ENCODE assay signal across 12 cellular contexts in the genomic region with DNA sequence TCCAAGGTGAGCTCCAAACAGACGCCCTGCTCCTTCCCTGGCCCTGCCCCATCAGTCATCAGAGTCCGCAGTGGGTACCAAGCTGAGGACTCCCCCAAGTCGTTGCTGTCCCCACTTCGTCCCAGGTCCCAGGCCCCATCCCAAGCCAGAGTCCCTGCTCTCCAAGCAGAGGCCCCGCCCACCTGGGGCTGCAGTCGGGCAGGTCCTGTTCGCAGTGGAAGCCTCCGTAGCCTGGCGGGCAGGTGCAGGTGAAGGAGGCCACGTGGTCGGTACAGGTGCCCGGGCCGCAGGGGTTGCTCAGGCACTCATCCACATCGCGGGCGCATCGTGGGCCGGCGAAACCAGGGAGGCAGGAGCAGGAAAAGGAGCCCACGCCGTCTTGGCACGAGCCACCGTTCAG. TPM values are rescaled to one million over a fixed set of nuclear protein-coding genes. Genes with fewer than 3 reads are reported as not detected.
DNase-seq lines count a peak whose midpoint lies in the region; ATAC-seq and TF ChIP-seq lines count a peak whose summit lies in the region.
"Had no signal": no experiment of that assay in that cellular context is flagged by ENCODE, and none has a peak within 500 bp of the region (broad histone marks: within the 10 kb centered on the region; RNA-seq: fewer than 3 reads in every experiment).

No MANE protein-coding gene starts in this region.

- no peak overlapping the region for H3K27ac ChIP-seq in SK-N-MC
- no peak overlapping the region for H3K27ac ChIP-seq in parathyroid adenoma
- peak overlapping the region in 2 of 4 donors; percentile 34 to 36 for H3K27ac ChIP-seq in gastrocnemius medialis
- H3K27ac ChIP-seq in CD8-positive, alpha-beta T cell (ENCODE audit: low read depth, low read length): no peak overlapping the region
- H3K27ac ChIP-seq: tibial nerve had no signal

- in situ Hi-C loops in gastrocnemius medialis (cut with MboI; ENCODE audit: low sequenced_read_pairs in 4 of 4): loop anchor here in 1 of 4 donors (5.0 kb wide), 1 partner anchor 376 kb away; no protein-coding TSS in a partner anchor

- no peaks in the 10 kb centered on the region for H3K79me2 ChIP-seq in parathyroid adenoma

- H3K36me3 Mint-ChIP-seq in CD8-positive, alpha-beta T cell: no peaks in the 10 kb centered on the region

- H3K4me1 ChIP-seq in parathyroid adenoma (peaks cover 2% of the 10 kb centered on the region), gastrocnemius medialis (peaks cover 0 to 4% of the 10 kb centered on the region in 2 donors)
- H3K4me1 ChIP-seq in CD8-positive, alpha-beta T cell (ENCODE audit: insufficient read depth, low read length): peaks cover 4% of the 10 kb centered on the region

- H3K9ac ChIP-seq in SK-N-MC (ENCODE audit: insufficient read length) (no peak overlapping the region), parathyroid adenoma (no peak overlapping the region)

- H3K27ac Mint-ChIP-seq in CD8-positive, alpha-beta T cell: no peak overlapping the region

- H3K4me3 Mint-ChIP-seq in CD8-positive, alpha-beta T cell: no peak overlapping the region

- H3K27me3 Mint-ChIP-seq in CD8-positive, alpha-beta T cell (ENCODE audit: low read depth): peaks cover 8% of the 10 kb centered on the region

- intact Hi-C loops in gastrocnemius medialis (cut with DNase I; ENCODE audit: low total_unique reads): no loop called here
- intact Hi-C loops in CD8-positive, alpha-beta T cell (cut with DNase I, micrococcal nuclease): no loop called here

- H2AFZ ChIP-seq in parathyroid adenoma: peak overlapping the region; percentile 66

- peak overlapping the region; percentile 66 for H3K4me3 ChIP-seq in SK-N-MC
- no peak overlapping the region for H3K4me3 ChIP-seq in parathyroid adenoma (ENCODE audit: low read depth, low read length)
- no peak overlapping the region for H3K4me3 ChIP-seq in gastrocnemius medialis
- H3K4me3 ChIP-seq in CD8-positive, alpha-beta T cell (ENCODE audit: low read depth, low read length): no peak overlapping the region
- H3K4me3 ChIP-seq: tibial nerve had no signal

- no peak for TF ChIP-seq POLR2A in gastrocnemius medialis (IDR thresholded peaks at IDR 0.05)

- no peak overlapping the region for H3K4me2 ChIP-seq in parathyroid adenoma (ENCODE audit: low read length)

- no peak for TF ChIP-seq CTCF in parathyroid adenoma (IDR thresholded peaks at IDR 0.05)
- no peak for TF ChIP-seq CTCF in gastrocnemius medialis (IDR thresholded peaks at IDR 0.05 in 4 of 5, conservative IDR thresholded peaks at IDR 0.05 in 1 of 5)
- TF ChIP-seq CTCF in CD8-positive, alpha-beta T cell (IDR thresholded peaks at IDR 0.05): no peak

- H3K9me3 Mint-ChIP-seq in CD8-positive, alpha-beta T cell: no peaks in the 10 kb centered on the region

- DNase-seq in NCI-H2081 (lab: John Stamatoyannopoulos, UW): peak; percentile 10 to 44
- no peak for DNase-seq in NCI-H2081 treated with DMSO at 0.1 percent for 48 hours (lab: John Stamatoyannopoulos, UW)
- DNase-seq in NCI-H146 treated with DMSO at 0.1 percent for 48 hours (lab: John Stamatoyannopoulos, UW; ENCODE audit: unreplicated experiment): peak; percentile 79
- no peak for DNase-seq in SK-N-MC (ENCODE audit: low read depth, low spot score)
- no peak for DNase-seq in gastrocnemius medialis
- no peak for DNase-seq in MV-4-11 (lab: John Stamatoyannopoulos, UW)
- DNase-seq in CD8-positive, alpha-beta T cell: no peak
- DNase-seq: ACHN; activated CD8-positive, alpha-beta memory T cell treated with anti-CD3 and anti-CD28 coated beads for 24 hours had no signal

- H3K9me3 ChIP-seq in SK-N-MC (ENCODE audit: low read depth, low read length): no peaks in the 10 kb centered on the region
- H3K9me3 ChIP-seq in parathyroid adenoma (ENCODE audit: control insufficient read depth, low read length): no peaks in the 10 kb centered on the region
- H3K9me3 ChIP-seq in gastrocnemius medialis: no peaks in the 10 kb centered on the region
- no peaks in the 10 kb centered on the region for H3K9me3 ChIP-seq in CD8-positive, alpha-beta T cell (ENCODE audit: low read length)
- H3K9me3 ChIP-seq: Peyer's patch, tibial nerve had no signal

- CTCF ChIA-PET in CD8-positive, alpha-beta T cell (lab: Charles Lee): interaction anchor here (1.1 to 1.3 kb wide), 2 partner anchors 238 to 376 kb away, joined by 4 to 5 read pairs; partner anchors contain the start of gene AKAP8L

- no peaks in the 10 kb centered on the region for H3K27me3 ChIP-seq in parathyroid adenoma (ENCODE audit: control insufficient read depth, insufficient read depth, low read length)
- peaks cover 0 to 9% (median 2%) of the 10 kb centered on the region in 3 donors for H3K27me3 ChIP-seq in gastrocnemius medialis
- no peaks in the 10 kb centered on the region for H3K27me3 ChIP-seq in CD8-positive, alpha-beta T cell (ENCODE audit: insufficient read depth, low read length)
- H3K27me3 ChIP-seq: Peyer's patch, tibial nerve had no signal

- H3K4me1 Mint-ChIP-seq in CD8-positive, alpha-beta T cell (ENCODE audit: low read depth): peaks cover 4% of the 10 kb centered on the region

- ATAC-seq in gastrocnemius medialis: no peak
- no peak for ATAC-seq in CD8-positive, alpha-beta T cell

- peaks cover 56% of the 10 kb centered on the region for H3K36me3 ChIP-seq in SK-N-MC (ENCODE audit: insufficient read depth, low read length)
- H3K36me3 ChIP-seq in parathyroid adenoma (ENCODE audit: control insufficient read depth, insufficient read depth, low read length): no peaks in the 10 kb centered on the region
- no peaks in the 10 kb centered on the region for H3K36me3 ChIP-seq in gastrocnemius medialis
- no peaks in the 10 kb centered on the region for H3K36me3 ChIP-seq in CD8-positive, alpha-beta T cell (ENCODE audit: insufficient read depth, low read length)
- H3K36me3 ChIP-seq: Peyer's patch had no signal

- POLR2A ChIA-PET in CD8-positive, alpha-beta T cell (lab: Charles Lee): no interaction called here

RNA-seq across cellular contexts. Expression of gene NOTCH3, which starts 19.4 kb away (rescaled TPM):
- total RNA-seq in gastrocnemius medialis: 10 to 100 TPM in 3 of 4 donors, 1 to 10 TPM in 1; 6.4 to 53.3 (median 32.7) TPM
- total RNA-seq in CD8-positive, alpha-beta T cell: not detected

RNA-seq across cellular contexts. Expression of gene EPHX3, which starts 50.9 kb away (rescaled TPM):
- total RNA-seq in gastrocnemius medialis: not detected
- total RNA-seq in CD8-positive, alpha-beta T cell: under 1 TPM; 0.19 to 0.62 TPM
- total RNA-seq: Peyer's patch had no signal

Comparison
In these comparisons a context has a peak if more than half of its experiments do, and no peak if none do; other contexts are left out.
1. DNase-seq: peak in NCI-H2081 (2 of 2) and NCI-H146 treated with DMSO at 0.1 percent for 48 hours (single experiment); none in NCI-H2081 treated with DMSO at 0.1 percent for 48 hours (single experiment), SK-N-MC (single experiment), gastrocnemius medialis (0 of 2), MV-4-11 (single experiment) and CD8-positive, alpha-beta T cell (0 of 7).
2. RNA of gene NOTCH3, which starts 19.4 kb away (total RNA-seq): 6.4 to 53.3 TPM in gastrocnemius medialis; not detected in CD8-positive, alpha-beta T cell; every median in the first group is over 4 times any median in the second.